ENCODE assay signal across 19 cellular contexts in genomic region chr4:43251760-43252317, GRCh38.
A peak's percentile ranks its signal among the peaks of the same experiment; 100 is the strongest.
DNase-seq lines count a peak whose midpoint lies in the region; ATAC-seq and TF ChIP-seq lines count a peak whose summit lies in the region.
"Had no signal": no experiment of that assay in that cellular context is flagged by ENCODE, and none has a peak within 500 bp of the region (broad histone marks: within the 10 kb centered on the region; RNA-seq: fewer than 3 reads in every experiment).

No MANE protein-coding gene starts in this region.

- no peak overlapping the region for H3K27ac ChIP-seq in spleen
- H3K27ac ChIP-seq: SJSA1, uterus had no signal

- no peak for ATAC-seq in GM18907 (IDR thresholded peaks at IDR 0.05; ENCODE audit: unreplicated experiment)
- ATAC-seq in GM21390 (IDR thresholded peaks at IDR 0.05; ENCODE audit: unreplicated experiment): no peak

- intact Hi-C loops in spleen (cut with DNase I; ENCODE audit: low total_unique reads): no loop called here

- H3K27me3 ChIP-seq in spleen (replicated peaks in 1 of 7): no peaks in the 10 kb centered on the region
- H3K27me3 ChIP-seq: SJSA1, uterus had no signal

- peak; percentile 8 to 20 for DNase-seq in NOMO-1 (lab: John Stamatoyannopoulos, UW; ENCODE audit: unreplicated experiment in 2 of 2)
- no peak for DNase-seq in NOMO-1 treated with dmso at 0.1 percent for 144 hours (lab: John Stamatoyannopoulos, UW; ENCODE audit: unreplicated experiment)
- peak; percentile 81 for DNase-seq in NCI-H446 treated with DMSO at 0.1 percent for 48 hours (lab: John Stamatoyannopoulos, UW)
- peak; percentile 76 for DNase-seq in cerebellar cortex (ENCODE audit: low spot score)
- DNase-seq in skeletal muscle cell (ENCODE audit: low read depth): peak; percentile 53
- no peak for DNase-seq in spleen
- DNase-seq: ACHN; activated CD4-positive, CD25-positive, alpha-beta regulatory T cell treated with anti-CD3 and anti-CD28 coated beads, Interleukin-2, amount 50 U/mL, for 72 hours; activated gamma-delta T cell treated with Interleukin-2 at 50 U/mL for 16 hours; amygdala; CD4-positive, CD25-positive, alpha-beta regulatory T cell; DMS79 treated with DMSO at 0.1 percent for 48 hours; NCI-H1930; stimulated activated CD4-positive, alpha-beta T cell treated with anti-CD3 and anti-CD28 coated beads, Interleukin-2, amount 100 ng/mL, for 48 hours; T-helper 9 cell; uterus had no signal

- peaks cover 0 to 21% (median 11%) of the 10 kb centered on the region in 8 donors for H3K9me3 ChIP-seq in spleen
- H3K9me3 ChIP-seq: SJSA1, uterus had no signal

- TF ChIP-seq CTCF in spleen (IDR thresholded peaks at IDR 0.05 in 8 of 11, conservative IDR thresholded peaks at IDR 0.05 in 3 of 11): no peak

- no peak for TF ChIP-seq POLR2A in spleen (IDR thresholded peaks at IDR 0.05)

- no peaks in the 10 kb centered on the region for H3K4me1 ChIP-seq in spleen
- H3K4me1 ChIP-seq: SJSA1, uterus had no signal

- 78 to 92% (median 83%) methylated on average over 3 of the region's 3 CpGs for WGBS in spleen, 5 donors

- H3K36me3 ChIP-seq in spleen: no peaks in the 10 kb centered on the region
- H3K36me3 ChIP-seq: SJSA1, uterus had no signal

- no peak overlapping the region for H3K4me3 ChIP-seq in skeletal muscle cell (ENCODE audit: low read depth, low read length)
- no peak overlapping the region for H3K4me3 ChIP-seq in spleen
- H3K4me3 ChIP-seq: SJSA1, uterus had no signal

Comparison
In these comparisons a context has a peak if more than half of its experiments do, and no peak if none do; other contexts are left out.
1. DNase-seq: peak in NOMO-1 (2 of 2), NCI-H446 treated with DMSO at 0.1 percent for 48 hours (single experiment), cerebellar cortex (single experiment) and skeletal muscle cell (single experiment); none in NOMO-1 treated with dmso at 0.1 percent for 144 hours (single experiment) and spleen (single experiment).